In the genomic region with DNA sequence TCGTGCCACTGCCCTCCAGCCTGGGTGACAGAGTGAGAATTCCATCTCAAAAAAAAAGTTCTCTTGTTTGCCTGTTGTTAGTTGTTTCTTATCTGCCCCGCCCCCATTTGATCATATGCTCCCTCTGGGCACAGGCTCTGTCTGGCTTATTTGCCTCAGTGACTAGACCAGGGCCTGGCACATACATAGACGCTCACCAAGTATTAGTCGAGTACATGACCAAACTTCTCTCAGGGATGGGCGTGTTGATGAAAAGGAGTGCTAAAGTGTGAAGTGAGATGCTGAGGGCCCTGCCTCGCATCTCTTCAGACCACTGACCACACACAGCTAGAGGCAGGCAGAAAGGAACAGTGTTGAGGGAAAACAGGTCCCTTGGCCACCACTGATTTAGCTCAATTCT, we compare ENCODE assay signal across 1 cellular context.
TF ChIP-seq lines count a peak whose summit lies in the region.

No MANE protein-coding gene starts in this region.

TF ChIP-seq in IMR-90, 13 proteins besides CTCF, POLR2A, EP300 and RAD21:
- TF ChIP-seq BHLHE40 (IDR thresholded peaks at IDR 0.05; ENCODE audit: low read depth, low read length) (no peak), SMC3 (IDR thresholded peaks at IDR 0.05; ENCODE audit: low read depth, low read length) (no peak), CEBPB (IDR thresholded peaks at IDR 0.05; ENCODE audit: low read depth, low read length) (no peak), FOS (IDR thresholded peaks at IDR 0.05; ENCODE audit: low read depth, low read length) (no peak), MAFK (IDR thresholded peaks at IDR 0.05; ENCODE audit: low read depth, low read length) (no peak), NFE2L2 (IDR thresholded peaks at IDR 0.05; ENCODE audit: low read depth, low read length) (no peak), MAZ (IDR thresholded peaks at IDR 0.05; ENCODE audit: borderline replicate concordance, low read depth, low read length) (no peak), CHD1 (IDR thresholded peaks at IDR 0.05; ENCODE audit: low read depth, low read length) (no peak), RFX5 (IDR thresholded peaks at IDR 0.05; ENCODE audit: low read depth, low read length) (no peak), MXI1 (IDR thresholded peaks at IDR 0.05; ENCODE audit: borderline replicate concordance, low read depth, low read length) (no peak), RCOR1 (IDR thresholded peaks at IDR 0.05; ENCODE audit: insufficient replicate concordance, low read length) (no peak)
- TF ChIP-seq, protein P1, sequence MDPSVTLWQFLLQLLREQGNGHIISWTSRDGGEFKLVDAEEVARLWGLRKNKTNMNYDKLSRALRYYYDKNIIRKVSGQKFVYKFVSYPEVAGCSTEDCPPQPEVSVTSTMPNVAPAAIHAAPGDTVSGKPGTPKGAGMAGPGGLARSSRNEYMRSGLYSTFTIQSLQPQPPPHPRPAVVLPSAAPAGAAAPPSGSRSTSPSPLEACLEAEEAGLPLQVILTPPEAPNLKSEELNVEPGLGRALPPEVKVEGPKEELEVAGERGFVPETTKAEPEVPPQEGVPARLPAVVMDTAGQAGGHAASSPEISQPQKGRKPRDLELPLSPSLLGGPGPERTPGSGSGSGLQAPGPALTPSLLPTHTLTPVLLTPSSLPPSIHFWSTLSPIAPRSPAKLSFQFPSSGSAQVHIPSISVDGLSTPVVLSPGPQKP (IDR thresholded peaks at IDR 0.05; ENCODE audit: borderline replicate concordance, low read depth, low read length): no peak
- TF ChIP-seq, protein P2, sequence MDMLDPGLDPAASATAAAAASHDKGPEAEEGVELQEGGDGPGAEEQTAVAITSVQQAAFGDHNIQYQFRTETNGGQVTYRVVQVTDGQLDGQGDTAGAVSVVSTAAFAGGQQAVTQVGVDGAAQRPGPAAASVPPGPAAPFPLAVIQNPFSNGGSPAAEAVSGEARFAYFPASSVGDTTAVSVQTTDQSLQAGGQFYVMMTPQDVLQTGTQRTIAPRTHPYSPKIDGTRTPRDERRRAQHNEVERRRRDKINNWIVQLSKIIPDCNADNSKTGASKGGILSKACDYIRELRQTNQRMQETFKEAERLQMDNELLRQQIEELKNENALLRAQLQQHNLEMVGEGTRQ (IDR thresholded peaks at IDR 0.05; ENCODE audit: low read depth, low read length): no peak
